In the genomic region with DNA sequence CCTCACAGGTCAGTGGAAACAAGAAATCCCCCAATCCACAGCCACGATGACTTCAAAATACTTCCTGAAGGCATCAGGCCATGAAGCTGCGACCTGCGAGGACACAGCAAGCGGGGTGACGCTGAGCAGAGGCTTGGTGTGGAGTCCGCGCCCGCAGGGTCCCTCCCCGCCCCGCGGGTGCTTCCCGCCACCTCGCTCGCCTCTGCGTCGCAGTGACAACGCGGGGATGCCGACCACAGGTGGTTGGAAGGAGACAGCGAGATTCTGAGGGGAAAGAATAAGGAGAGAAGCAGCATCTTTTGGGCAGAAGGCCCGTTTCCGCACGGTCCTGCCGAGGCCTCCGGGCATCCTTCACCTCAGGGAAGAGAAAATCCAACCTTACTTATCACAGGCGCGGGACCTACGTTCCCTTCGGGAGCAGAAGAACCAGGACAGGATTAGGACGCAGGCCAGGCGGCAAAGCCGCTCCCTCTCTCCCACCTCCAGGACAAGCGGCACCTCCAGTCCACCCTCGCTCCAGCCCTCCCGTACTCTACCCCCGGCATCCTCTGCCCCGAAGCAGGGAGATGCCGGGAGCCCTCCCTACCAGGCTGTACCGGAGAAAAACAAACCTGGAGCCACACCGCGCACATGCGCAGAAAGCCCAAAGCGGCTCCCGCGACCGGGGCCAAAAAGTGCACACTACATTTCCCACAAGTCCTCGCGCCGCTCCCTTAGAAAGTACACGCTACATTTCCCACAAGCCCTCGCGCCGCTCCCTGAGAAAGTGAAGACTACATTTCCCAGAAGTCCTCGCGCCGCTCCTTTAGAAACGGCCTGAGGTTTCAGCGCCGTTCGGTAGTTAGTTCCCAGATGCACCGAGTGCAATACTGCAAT, we compare ENCODE assay signal across 1 cellular context.
A peak's percentile ranks its signal among the peaks of the same experiment; 100 is the strongest.
TF ChIP-seq lines count a peak whose summit lies in the region.

No MANE protein-coding gene starts in this region.

TF ChIP-seq in HepG2, 621 proteins besides CTCF, POLR2A, EP300 and RAD21 (continued from another document and continues in another):
- TF ChIP-seq TARDBP (CRISPR knock-in tag; IDR thresholded peaks at IDR 0.05) (0 out of 2 replicates have a peak, but pooled peaks have one; percentile 21), KDM2A (CRISPR knock-in tag; IDR thresholded peaks at IDR 0.05; ENCODE audit: borderline replicate concordance, low read depth) (peak; percentile 34; the same call in 1 of the 2 replicates), ZNF430 (CRISPR knock-in tag; IDR thresholded peaks at IDR 0.05) (peak; percentile 58; the same call in 1 of the 2 replicates), PREB (CRISPR knock-in tag; IDR thresholded peaks at IDR 0.05) (no peak), SMAD3 (CRISPR knock-in tag; IDR thresholded peaks at IDR 0.05) (0 out of 2 replicates have a peak, but pooled peaks have one; percentile 66), PHF8 (CRISPR knock-in tag; IDR thresholded peaks at IDR 0.05) (peak; percentile 48; the same call in 1 of the 2 replicates), ZNF629 (CRISPR knock-in tag; conservative IDR thresholded peaks at IDR 0.05) (0 out of 2 replicates have a peak, but pooled peaks have one; percentile 7), ZNF484 (CRISPR knock-in tag; IDR thresholded peaks at IDR 0.05; ENCODE audit: borderline replicate concordance, low read depth) (no peak), KMT2A (CRISPR knock-in tag; IDR thresholded peaks at IDR 0.05) (0 out of 2 replicates have a peak, but pooled peaks have one; percentile 32), HMGXB4 (CRISPR knock-in tag; IDR thresholded peaks at IDR 0.05; ENCODE audit: borderline replicate concordance in 1 of 2, low read depth in 1 of 2) (peak; percentile 32 to 71; a peak in 3 of 4 replicates), CREB1 (IDR thresholded peaks at IDR 0.05) (peak; percentile 79), CREB1 (CRISPR knock-in tag; IDR thresholded peaks at IDR 0.05) (peak; percentile 94), DPF2 (CRISPR knock-in tag; IDR thresholded peaks at IDR 0.05; ENCODE audit: borderline replicate concordance, low read depth) (no peak), ESRRA (CRISPR knock-in tag; IDR thresholded peaks at IDR 0.05; ENCODE audit: low read depth) (peak; percentile 18; the same call in 1 of the 2 replicates), ZNF414 (CRISPR knock-in tag; IDR thresholded peaks at IDR 0.05) (0 out of 2 replicates have a peak, but pooled peaks have one; percentile 70), ZFP36 (IDR thresholded peaks at IDR 0.05; ENCODE audit: borderline replicate concordance, low read depth, low read length, partially characterized antibody) (no peak), MXD3 (CRISPR knock-in tag; IDR thresholded peaks at IDR 0.05) (0 out of 2 replicates have a peak, but pooled peaks have one; percentile 59), YEATS4 (CRISPR knock-in tag; IDR thresholded peaks at IDR 0.05; ENCODE audit: borderline replicate concordance) (peak; percentile 37), CHCHD3 (CRISPR knock-in tag; IDR thresholded peaks at IDR 0.05) (0 out of 2 replicates have a peak, but pooled peaks have one; percentile 47), HNRNPL (IDR thresholded peaks at IDR 0.05; ENCODE audit: low read depth, low read length) (0 out of 2 replicates have a peak, but pooled peaks have one; percentile 10), ZNF782 (CRISPR knock-in tag; IDR thresholded peaks at IDR 0.05; ENCODE audit: borderline replicate concordance) (peak; percentile 85; the same call in 1 of the 2 replicates), ZNF235 (CRISPR knock-in tag; IDR thresholded peaks at IDR 0.05; ENCODE audit: borderline replicate concordance) (0 out of 2 replicates have a peak, but pooled peaks have one; percentile 60), CBX1 (IDR thresholded peaks at IDR 0.05; ENCODE audit: low read depth) (no peak), CBX5 (CRISPR knock-in tag; IDR thresholded peaks at IDR 0.05; ENCODE audit: borderline replicate concordance) (peak; percentile 12; the same call in 1 of the 2 replicates), PBX3 (CRISPR knock-in tag; IDR thresholded peaks at IDR 0.05; ENCODE audit: borderline replicate concordance) (no peak), ZNF12 (CRISPR knock-in tag; IDR thresholded peaks at IDR 0.05) (peak; percentile 29; the same call in 1 of the 2 replicates), ZNF607 (CRISPR knock-in tag; IDR thresholded peaks at IDR 0.05; ENCODE audit: borderline replicate concordance) (peak; percentile 10; the same call in 1 of the 2 replicates), NRL (CRISPR knock-in tag; IDR thresholded peaks at IDR 0.05; ENCODE audit: borderline replicate concordance) (peak; percentile 75; the same call in 1 of the 2 replicates), MXD4 (CRISPR knock-in tag; IDR thresholded peaks at IDR 0.05) (peak; percentile 32; the same call in 1 of the 2 replicates), KLF16 (CRISPR knock-in tag; IDR thresholded peaks at IDR 0.05) (peak in 1 of 2 experiments; percentile 42; a peak in 2 of 4 replicates), TOE1 (CRISPR knock-in tag; IDR thresholded peaks at IDR 0.05) (0 out of 2 replicates have a peak, but pooled peaks have one; percentile 23), HNRNPLL (IDR thresholded peaks at IDR 0.05; ENCODE audit: low read depth, low read length, poor library complexity, severe bottlenecking) (peak; percentile 55), ZNF761 (CRISPR knock-in tag; conservative IDR thresholded peaks at IDR 0.05) (peak; percentile 81)
- TF ChIP-seq, protein P1, sequence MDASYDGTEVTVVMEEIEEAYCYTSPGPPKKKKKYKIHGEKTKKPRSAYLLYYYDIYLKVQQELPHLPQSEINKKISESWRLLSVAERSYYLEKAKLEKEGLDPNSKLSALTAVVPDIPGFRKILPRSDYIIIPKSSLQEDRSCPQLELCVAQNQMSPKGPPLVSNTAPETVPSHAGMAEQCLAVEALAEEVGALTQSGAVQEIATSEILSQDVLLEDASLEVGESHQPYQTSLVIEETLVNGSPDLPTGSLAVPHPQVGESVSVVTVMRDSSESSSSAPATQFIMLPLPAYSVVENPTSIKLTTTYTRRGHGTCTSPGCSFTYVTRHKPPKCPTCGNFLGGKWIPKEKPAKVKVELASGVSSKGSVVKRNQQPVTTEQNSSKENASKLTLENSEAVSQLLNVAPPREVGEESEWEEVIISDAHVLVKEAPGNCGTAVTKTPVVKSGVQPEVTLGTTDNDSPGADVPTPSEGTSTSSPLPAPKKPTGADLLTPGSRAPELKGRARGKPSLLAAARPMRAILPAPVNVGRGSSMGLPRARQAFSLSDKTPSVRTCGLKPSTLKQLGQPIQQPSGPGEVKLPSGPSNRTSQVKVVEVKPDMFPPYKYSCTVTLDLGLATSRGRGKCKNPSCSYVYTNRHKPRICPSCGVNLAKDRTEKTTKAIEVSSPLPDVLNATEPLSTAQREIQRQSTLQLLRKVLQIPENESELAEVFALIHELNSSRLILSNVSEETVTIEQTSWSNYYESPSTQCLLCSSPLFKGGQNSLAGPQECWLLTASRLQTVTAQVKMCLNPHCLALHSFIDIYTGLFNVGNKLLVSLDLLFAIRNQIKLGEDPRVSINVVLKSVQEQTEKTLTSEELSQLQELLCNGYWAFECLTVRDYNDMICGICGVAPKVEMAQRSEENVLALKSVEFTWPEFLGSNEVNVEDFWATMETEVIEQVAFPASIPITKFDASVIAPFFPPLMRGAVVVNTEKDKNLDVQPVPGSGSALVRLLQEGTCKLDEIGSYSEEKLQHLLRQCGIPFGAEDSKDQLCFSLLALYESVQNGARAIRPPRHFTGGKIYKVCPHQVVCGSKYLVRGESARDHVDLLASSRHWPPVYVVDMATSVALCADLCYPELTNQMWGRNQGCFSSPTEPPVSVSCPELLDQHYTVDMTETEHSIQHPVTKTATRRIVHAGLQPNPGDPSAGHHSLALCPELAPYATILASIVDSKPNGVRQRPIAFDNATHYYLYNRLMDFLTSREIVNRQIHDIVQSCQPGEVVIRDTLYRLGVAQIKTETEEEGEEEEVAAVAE (CRISPR knock-in tag; IDR thresholded peaks at IDR 0.05; ENCODE audit: borderline replicate concordance): peak; percentile 83; the same call in 1 of the 2 replicates
- TF ChIP-seq, protein P2, sequence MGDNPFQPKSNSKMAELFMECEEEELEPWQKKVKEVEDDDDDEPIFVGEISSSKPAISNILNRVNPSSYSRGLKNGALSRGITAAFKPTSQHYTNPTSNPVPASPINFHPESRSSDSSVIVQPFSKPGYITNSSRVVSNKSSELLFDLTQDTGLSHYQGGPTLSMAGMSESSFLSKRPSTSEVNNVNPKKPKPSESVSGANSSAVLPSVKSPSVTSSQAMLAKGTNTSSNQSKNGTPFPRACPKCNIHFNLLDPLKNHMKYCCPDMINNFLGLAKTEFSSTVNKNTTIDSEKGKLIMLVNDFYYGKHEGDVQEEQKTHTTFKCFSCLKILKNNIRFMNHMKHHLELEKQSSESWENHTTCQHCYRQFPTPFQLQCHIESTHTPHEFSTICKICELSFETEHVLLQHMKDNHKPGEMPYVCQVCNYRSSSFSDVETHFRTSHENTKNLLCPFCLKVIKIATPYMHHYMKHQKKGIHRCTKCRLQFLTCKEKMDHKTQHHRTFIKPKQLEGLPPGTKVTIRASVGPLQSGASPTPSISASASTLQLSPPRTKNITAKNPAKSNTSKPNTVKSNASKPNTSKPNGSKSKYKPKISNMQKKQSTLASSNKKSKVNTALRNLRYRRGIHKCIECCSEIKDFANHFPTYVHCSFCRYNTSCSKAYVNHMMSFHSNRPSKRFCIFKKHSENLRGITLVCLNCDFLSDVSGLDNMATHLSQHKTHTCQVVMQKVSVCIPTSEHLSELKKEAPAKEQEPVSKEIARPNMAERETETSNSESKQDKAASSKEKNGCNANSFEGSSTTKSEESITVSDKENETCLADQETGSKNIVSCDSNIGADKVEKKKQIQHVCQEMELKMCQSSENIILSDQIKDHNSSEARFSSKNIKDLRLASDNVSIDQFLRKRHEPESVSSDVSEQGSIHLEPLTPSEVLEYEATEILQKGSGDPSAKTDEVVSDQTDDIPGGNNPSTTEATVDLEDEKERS (CRISPR knock-in tag; IDR thresholded peaks at IDR 0.05): no peak
- TF ChIP-seq, protein P3, sequence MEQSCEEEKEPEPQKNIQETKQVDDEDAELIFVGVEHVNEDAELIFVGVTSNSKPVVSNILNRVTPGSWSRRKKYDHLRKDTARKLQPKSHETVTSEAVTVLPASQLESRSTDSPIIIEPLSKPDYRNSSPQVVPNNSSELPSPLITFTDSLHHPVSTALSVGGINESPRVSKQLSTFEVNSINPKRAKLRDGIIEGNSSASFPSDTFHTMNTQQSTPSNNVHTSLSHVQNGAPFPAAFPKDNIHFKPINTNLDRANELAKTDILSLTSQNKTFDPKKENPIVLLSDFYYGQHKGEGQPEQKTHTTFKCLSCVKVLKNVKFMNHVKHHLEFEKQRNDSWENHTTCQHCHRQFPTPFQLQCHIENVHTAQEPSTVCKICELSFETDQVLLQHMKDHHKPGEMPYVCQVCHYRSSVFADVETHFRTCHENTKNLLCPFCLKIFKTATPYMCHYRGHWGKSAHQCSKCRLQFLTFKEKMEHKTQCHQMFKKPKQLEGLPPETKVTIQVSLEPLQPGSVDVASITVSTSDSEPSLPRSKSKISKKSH (CRISPR knock-in tag; IDR thresholded peaks at IDR 0.05; ENCODE audit: borderline replicate concordance): 0 out of 2 replicates have a peak, but pooled peaks have one; percentile 47
- TF ChIP-seq, protein P4, sequence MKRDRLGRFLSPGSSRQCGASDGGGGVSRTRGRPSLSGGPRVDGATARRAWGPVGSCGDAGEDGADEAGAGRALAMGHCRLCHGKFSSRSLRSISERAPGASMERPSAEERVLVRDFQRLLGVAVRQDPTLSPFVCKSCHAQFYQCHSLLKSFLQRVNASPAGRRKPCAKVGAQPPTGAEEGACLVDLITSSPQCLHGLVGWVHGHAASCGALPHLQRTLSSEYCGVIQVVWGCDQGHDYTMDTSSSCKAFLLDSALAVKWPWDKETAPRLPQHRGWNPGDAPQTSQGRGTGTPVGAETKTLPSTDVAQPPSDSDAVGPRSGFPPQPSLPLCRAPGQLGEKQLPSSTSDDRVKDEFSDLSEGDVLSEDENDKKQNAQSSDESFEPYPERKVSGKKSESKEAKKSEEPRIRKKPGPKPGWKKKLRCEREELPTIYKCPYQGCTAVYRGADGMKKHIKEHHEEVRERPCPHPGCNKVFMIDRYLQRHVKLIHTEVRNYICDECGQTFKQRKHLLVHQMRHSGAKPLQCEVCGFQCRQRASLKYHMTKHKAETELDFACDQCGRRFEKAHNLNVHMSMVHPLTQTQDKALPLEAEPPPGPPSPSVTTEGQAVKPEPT (CRISPR knock-in tag; IDR thresholded peaks at IDR 0.05; ENCODE audit: low read depth): 0 out of 2 replicates have a peak, but pooled peaks have one; percentile 39
